ENCODE assay signal across 8 cellular contexts in genomic region chr14:64823305-64823985, GRCh38. TPM values are rescaled to one million over a fixed set of nuclear protein-coding genes. Genes with fewer than 3 reads are reported as not detected.
DNase-seq lines count a peak whose midpoint lies in the region; ATAC-seq and TF ChIP-seq lines count a peak whose summit lies in the region.

No MANE protein-coding gene starts in this region.

- TF ChIP-seq RAD21 in HCT116 (IDR thresholded peaks at IDR 0.05; ENCODE audit: low read depth): peak; percentile 83

- dilution Hi-C loops in mammary epithelial cell (cut with HindIII; ENCODE audit: low sequenced_read_pairs): no loop called here

- H4K20me1 ChIP-seq in HCT116 (ENCODE audit: insufficient read depth) (no peaks in the 10 kb centered on the region), mammary epithelial cell (ENCODE audit: insufficient read depth, low read length) (no peaks in the 10 kb centered on the region)

- H3K36me3 ChIP-seq in HCT116 (ENCODE audit: control insufficient read depth in 1 of 2, insufficient read depth in 2 of 2, low read length in 2 of 2) (no peaks in the 10 kb centered on the region), mammary epithelial cell (ENCODE audit: insufficient read depth, low read length) (no peaks in the 10 kb centered on the region), kidney epithelial cell (ENCODE audit: control insufficient read depth, insufficient read depth, low read length) (no peaks in the 10 kb centered on the region)

- BruUV-seq in HCT116 (replicated peaks; lab: Mats Ljungman, UMichigan): no TSS peak
- no TSS peak for BruUV-seq in mammary epithelial cell (replicated peaks; lab: Mats Ljungman, UMichigan)

- POLR2A ChIA-PET in HCT116 (lab: Charles Lee): interaction anchor here (0.9 to 1.1 kb wide), 2 partner anchors 68 to 87 kb away, joined by 3 to 5 read pairs; no protein-coding TSS in a partner anchor

- 53% methylated on average over 7 of the region's 20 CpGs for WGBS in mammary epithelial cell (ENCODE audit: low coverage, missing lambda C conversion rate)

- H3K79me2 ChIP-seq in HCT116 (ENCODE audit: insufficient read depth, low read length): no peaks in the 10 kb centered on the region
- no peaks in the 10 kb centered on the region for H3K79me2 ChIP-seq in mammary epithelial cell (ENCODE audit: insufficient read depth, low read length)

- peak; percentile 92 for DNase-seq in D341Med (ENCODE audit: low spot score)
- DNase-seq in HCT116 (ENCODE audit: low read depth, low spot score): peak; percentile 38
- DNase-seq in NCI-H2196 (lab: John Stamatoyannopoulos, UW; ENCODE audit: unreplicated experiment): peak; percentile 74
- DNase-seq in activated CD4-positive, CD25-positive, alpha-beta regulatory T cell (lab: John Stamatoyannopoulos, UW): peak; percentile 23 to 44 (median 39)
- DNase-seq in mammary epithelial cell: peak; percentile 56
- DNase-seq in kidney epithelial cell (ENCODE audit: low read depth): no peak
- peak; percentile 63 for DNase-seq in stimulated activated CD4-positive, alpha-beta T cell treated with anti-CD3 and anti-CD28 coated beads, Interleukin-1b, Interleukin-23, amount 100 ng/mL, for 48 hours
- no peak for DNase-seq in cortex of kidney (lab: John Stamatoyannopoulos, UW)

- no peak overlapping the region for H3K9ac ChIP-seq in HCT116 (ENCODE audit: low read length)
- no peak overlapping the region for H3K9ac ChIP-seq in mammary epithelial cell (ENCODE audit: insufficient read depth, low read length)

- peak; percentile 75 to 82 (median 80) for TF ChIP-seq CTCF in HCT116 (IDR thresholded peaks at IDR 0.05 in 2 of 3, conservative IDR thresholded peaks at IDR 0.05 in 1 of 3; ENCODE audit: borderline replicate concordance in 1 of 3, insufficient read depth in 1 of 3, low read depth in 2 of 3, low read length in 2 of 3)
- TF ChIP-seq CTCF in mammary epithelial cell (conservative IDR thresholded peaks at IDR 0.05 in 1 of 2, IDR thresholded peaks at IDR 0.05 in 1 of 2; ENCODE audit: extremely low read depth in 1 of 2, insufficient read depth in 1 of 2, low read depth in 1 of 2, low read length in 2 of 2): peak; percentile 53 to 86
- peak; percentile 90 for TF ChIP-seq CTCF in kidney epithelial cell (IDR thresholded peaks at IDR 0.05; ENCODE audit: insufficient read depth, low read length, poor library complexity, severe bottlenecking)

- H3K27ac ChIP-seq in HCT116 (ENCODE audit: low read depth, low read length) (no peak overlapping the region), mammary epithelial cell (ENCODE audit: insufficient read depth, low read depth, low read length) (no peak overlapping the region)

- H3K4me3 ChIP-seq in HCT116 (replicated peaks in 1 of 2; ENCODE audit: low read depth in 1 of 2, low read length in 2 of 2) (peak overlapping the region in 1 of 2 experiments; percentile 20; a peak in 1 of 4 replicates), mammary epithelial cell (replicated peaks in 1 of 3; ENCODE audit: insufficient read depth in 1 of 3, low read depth in 2 of 3, low read length in 3 of 3) (no peak overlapping the region), kidney epithelial cell (ENCODE audit: low read depth, low read length) (no peak overlapping the region)

- CTCF ChIA-PET in HCT116 (lab: Charles Lee) (interaction anchor here (0.7 to 2.7 kb wide), 18 partner anchors 10 to 480 kb away, joined by 3 to 98 read pairs (median 4); partner anchors contain the start of gene SPTB), mammary epithelial cell (lab: Charles Lee; ENCODE audit: low non-redundant PET) (interaction anchor here (0.7 to 1.5 kb wide), 5 partner anchors 32 to 196 kb away, joined by 3 to 21 read pairs (median 4); no protein-coding TSS in a partner anchor)

- peak; percentile 100 for ATAC-seq in HCT116

- H3K9me2 ChIP-seq in HCT116 (ENCODE audit: insufficient read depth): no peaks in the 10 kb centered on the region

- RAD21 ChIA-PET in HCT116 (lab: Charles Lee; ENCODE audit: low non-redundant PET in 1 of 2, low total read pairs in 2 of 2, uncharacterized antibody in 2 of 2, unreplicated experiment in 2 of 2): interaction anchor here (0.7 to 2.6 kb wide), 7 partner anchors 18 to 87 kb away, joined by 3 to 29 read pairs (median 3); no protein-coding TSS in a partner anchor

- H3K9me3 ChIP-seq in HCT116 (ENCODE audit: control insufficient read depth in 1 of 2, insufficient read depth in 1 of 2, low read depth in 1 of 2, low read length in 2 of 2): no peaks in the 10 kb centered on the region
- no peaks in the 10 kb centered on the region for H3K9me3 ChIP-seq in mammary epithelial cell (replicated peaks; ENCODE audit: insufficient read depth, low read length)

- TF ChIP-seq POLR2A in HCT116 (IDR thresholded peaks at IDR 0.05; ENCODE audit: borderline replicate concordance, extremely low read depth, insufficient read depth, insufficient read length): no peak

- in situ Hi-C loops in mammary epithelial cell (cut with MboI; ENCODE audit: low sequenced_read_pairs in 2 of 2): loop anchor here in 1 of 2 donors (10.0 kb wide), 1 partner anchor 61 kb away; no protein-coding TSS in a partner anchor

- peak overlapping the region; percentile 75 for H3K4me2 ChIP-seq in HCT116 (ENCODE audit: low read length)
- H3K4me2 ChIP-seq in mammary epithelial cell (ENCODE audit: insufficient read depth, low read depth, low read length): peak overlapping the region; percentile 68

- intact Hi-C loops in HCT116 (cut with micrococcal nuclease) (loop anchor here (5.0 kb wide), 1 partner anchor 69 kb away; no protein-coding TSS in a partner anchor), mammary epithelial cell (cut with micrococcal nuclease) (loop anchor here (1.0 to 5.0 kb wide), 2 partner anchors 69 to 160 kb away; no protein-coding TSS in a partner anchor)

- peaks cover 9% of the 10 kb centered on the region; the same call in 1 of the 2 replicates for H3K27me3 ChIP-seq in HCT116 (ENCODE audit: insufficient read depth, low read length)
- peaks cover 4% of the 10 kb centered on the region for H3K27me3 ChIP-seq in mammary epithelial cell (ENCODE audit: insufficient read depth, low read length)
- H3K27me3 ChIP-seq in kidney epithelial cell (ENCODE audit: control insufficient read depth, insufficient read depth, low read length): peaks cover 7% of the 10 kb centered on the region

- H2AFZ ChIP-seq in HCT116 (ENCODE audit: low read depth, low read length, poor library complexity, severe bottlenecking) (no peak overlapping the region), mammary epithelial cell (ENCODE audit: low read depth, low read length) (peak overlapping the region; percentile 84)

- H3K4me1 ChIP-seq in HCT116 (ENCODE audit: control insufficient read depth in 1 of 2, insufficient read depth in 2 of 2, low read length in 2 of 2): peaks cover 0 to 15% of the 10 kb centered on the region in 2 experiments; a peak in 1 of 4 replicates
- peaks cover 9% of the 10 kb centered on the region for H3K4me1 ChIP-seq in mammary epithelial cell (ENCODE audit: insufficient read depth, low read length)

TF ChIP-seq in HCT116, 20 proteins besides CTCF, POLR2A, EP300 and RAD21 (continues in another document):
- TF ChIP-seq ELF1 (IDR thresholded peaks at IDR 0.05; ENCODE audit: borderline replicate concordance, low read depth): no peak
- no peak for TF ChIP-seq EGR1 (IDR thresholded peaks at IDR 0.05; ENCODE audit: low read depth)
- TF ChIP-seq SP1 (IDR thresholded peaks at IDR 0.05; ENCODE audit: low read depth): no peak
- no peak for TF ChIP-seq ZNF274 (IDR thresholded peaks at IDR 0.05; ENCODE audit: low read depth, low read length)
- no peak for TF ChIP-seq SIN3A (IDR thresholded peaks at IDR 0.05; ENCODE audit: low read depth)
- no peak for TF ChIP-seq SRF (IDR thresholded peaks at IDR 0.05; ENCODE audit: low read depth)
- TF ChIP-seq REST (IDR thresholded peaks at IDR 0.05; ENCODE audit: low read depth): no peak
- no peak for TF ChIP-seq TCF7L2 (IDR thresholded peaks at IDR 0.05; ENCODE audit: borderline replicate concordance, extremely low read depth, insufficient read depth, insufficient read length)
- no peak for TF ChIP-seq POLR2AphosphoS5 (IDR thresholded peaks at IDR 0.05; ENCODE audit: low read depth, low read length)
- no peak for TF ChIP-seq ATF3 (IDR thresholded peaks at IDR 0.05)
- TF ChIP-seq CBX3 (IDR thresholded peaks at IDR 0.05; ENCODE audit: low read depth): no peak
- TF ChIP-seq YY1 (IDR thresholded peaks at IDR 0.05; ENCODE audit: extremely low read depth, insufficient replicate concordance, low read depth, low read length): no peak
- TF ChIP-seq EZH2phosphoT487 (IDR thresholded peaks at IDR 0.05; ENCODE audit: borderline replicate concordance): no peak

RNA-seq across cellular contexts. Expression of gene SPTB, which starts 56.3 kb away (rescaled TPM):
- total RNA-seq in HCT116 (2021; ENCODE audit: unreplicated experiment) (4.2 TPM), mammary epithelial cell (under 1 TPM; under 0.01 to 0.35 TPM), kidney epithelial cell (0.21 and 0.54 TPM in 2 replicates)
- polyA plus RNA-seq in HCT116 (2012): 4.2 TPM in 2 replicates
- 0.06 TPM for polyA plus RNA-seq in mammary epithelial cell
- 0.93 TPM for polyA minus RNA-seq in mammary epithelial cell

Comparison
In these comparisons a context has a peak if more than half of its experiments do, and no peak if none do; other contexts are left out.
1. DNase-seq: peak in D341Med (single experiment), HCT116 (single experiment), NCI-H2196 (single experiment), activated CD4-positive, CD25-positive, alpha-beta regulatory T cell (4 of 4), mammary epithelial cell (single experiment) and stimulated activated CD4-positive, alpha-beta T cell treated with anti-CD3 and anti-CD28 coated beads, Interleukin-1b, Interleukin-23, amount 100 ng/mL, for 48 hours (single experiment); none in kidney epithelial cell (single experiment) and cortex of kidney (single experiment).
2. Peak in every context shown above with its lines, with median percentiles within 50 percentile points of each other: CTCF ChIP-seq.